Comparison of ENCODE assay signal across 1 cellular context in genomic region chr16:10388987-10389386, GRCh38.
TF ChIP-seq lines count a peak whose summit lies in the region.

No MANE protein-coding gene starts in this region.

TF ChIP-seq in SK-N-SH treated with all-trans-retinoic acid at 6 μM for 48 hours, 23 proteins besides CTCF, POLR2A, EP300 and RAD21:
- TF ChIP-seq ESRRG (CRISPR knock-in tag; IDR thresholded peaks at IDR 0.05): no peak
- no peak for TF ChIP-seq CSRNP3 (CRISPR knock-in tag; IDR thresholded peaks at IDR 0.05)
- no peak for TF ChIP-seq CSDC2 (CRISPR knock-in tag; IDR thresholded peaks at IDR 0.05)
- TF ChIP-seq RARB (CRISPR knock-in tag; IDR thresholded peaks at IDR 0.05): no peak
- TF ChIP-seq TSHZ2 (CRISPR knock-in tag; IDR thresholded peaks at IDR 0.05): no peak
- TF ChIP-seq ZC3H10 (CRISPR knock-in tag; IDR thresholded peaks at IDR 0.05): no peak
- no peak for TF ChIP-seq ZFP3 (CRISPR knock-in tag; IDR thresholded peaks at IDR 0.05)
- no peak for TF ChIP-seq PATZ1 (CRISPR knock-in tag; IDR thresholded peaks at IDR 0.05; ENCODE audit: borderline replicate concordance)
- TF ChIP-seq PPARA (CRISPR knock-in tag; IDR thresholded peaks at IDR 0.05; ENCODE audit: borderline replicate concordance): no peak
- no peak for TF ChIP-seq CREB5 (CRISPR knock-in tag; IDR thresholded peaks at IDR 0.05; ENCODE audit: low read depth)
- no peak for TF ChIP-seq ARNTL (CRISPR knock-in tag; IDR thresholded peaks at IDR 0.05; ENCODE audit: borderline replicate concordance, low read depth)
- TF ChIP-seq OSR1 (CRISPR knock-in tag; IDR thresholded peaks at IDR 0.05): no peak
- no peak for TF ChIP-seq POU6F1 (CRISPR knock-in tag; IDR thresholded peaks at IDR 0.05; ENCODE audit: borderline replicate concordance, low read depth)
- TF ChIP-seq BACH2 (CRISPR knock-in tag; IDR thresholded peaks at IDR 0.05; ENCODE audit: borderline replicate concordance): no peak
